Comparison of ENCODE assay signal across 11 cellular contexts in genomic region chr1:22447581-22448215, GRCh38. TPM values are rescaled to one million over a fixed set of nuclear protein-coding genes. Genes with fewer than 3 reads are reported as not detected.
DNase-seq lines count a peak whose midpoint lies in the region; ATAC-seq and TF ChIP-seq lines count a peak whose summit lies in the region.
"Had no signal": no experiment of that assay in that cellular context is flagged by ENCODE, and none has a peak within 500 bp of the region (broad histone marks: within the 10 kb centered on the region; RNA-seq: fewer than 3 reads in every experiment).

No MANE protein-coding gene starts in this region.

- TF ChIP-seq CTCF in fibroblast of lung (conservative IDR thresholded peaks at IDR 0.05 in 1 of 2, IDR thresholded peaks at IDR 0.05 in 1 of 2; ENCODE audit: low read depth in 1 of 2, low read length in 2 of 2) (no peak), parathyroid adenoma (IDR thresholded peaks at IDR 0.05) (no peak)

- no peaks in the 10 kb centered on the region for H4K20me1 ChIP-seq in fibroblast of lung (ENCODE audit: control insufficient read depth, extremely low read depth, insufficient read depth, low read length)

- H3K27ac ChIP-seq in fibroblast of lung (ENCODE audit: insufficient read depth, low read length) (peak overlapping the region; percentile 52), parathyroid adenoma (no peak overlapping the region)

- DNase-seq in EH (ENCODE audit: low read depth) (peak; percentile 92), SHP77 treated with DMSO at 0.1 percent for 48 hours (lab: John Stamatoyannopoulos, UW) (peak; percentile 35), fibroblast of lung (ENCODE audit: low read depth in 2 of 2) (peak; percentile 51 to 84), UCSD-AML1 (lab: John Stamatoyannopoulos, UW; ENCODE audit: unreplicated experiment) (no peak)
- DNase-seq in activated T-cell treated with anti-CD3 and anti-CD28 coated beads, Interleukin-2, amount 50 U/mL, for 1 hour = no peak
- DNase-seq: activated naive CD4-positive, alpha-beta T cell treated with anti-CD3 and anti-CD28 coated beads, Interleukin-2, amount 50 U/mL, for 16 hours; NCI-H1694; stimulated activated naive CD8-positive, alpha-beta T cell treated with anti-CD3 and anti-CD28 coated beads, Interleukin-15, amount 100 ng/mL, for 72 hours had no signal

- no peaks in the 10 kb centered on the region for H3K27me3 ChIP-seq in fibroblast of lung (ENCODE audit: control insufficient read depth, insufficient read depth, low read length)
- H3K27me3 ChIP-seq in parathyroid adenoma (ENCODE audit: control insufficient read depth, insufficient read depth, low read length) = no peaks in the 10 kb centered on the region

- H3K9me3 ChIP-seq in fibroblast of lung (ENCODE audit: control insufficient read depth, insufficient read depth, low read depth, low read length) = no peaks in the 10 kb centered on the region
- H3K9me3 ChIP-seq in parathyroid adenoma (ENCODE audit: control insufficient read depth, low read length) = no peaks in the 10 kb centered on the region

- no peak overlapping the region for H3K4me3 ChIP-seq in fibroblast of lung (replicated peaks in 1 of 4; ENCODE audit: control extremely low read depth in 1 of 4, insufficient read depth in 1 of 4, low read depth in 3 of 4, low read length in 4 of 4)
- H3K4me3 ChIP-seq in parathyroid adenoma (ENCODE audit: low read depth, low read length) = no peak overlapping the region

- H3K4me2 ChIP-seq in fibroblast of lung (ENCODE audit: extremely low read depth, insufficient read depth, low read length) (peak overlapping the region; percentile 69), parathyroid adenoma (ENCODE audit: low read length) (no peak overlapping the region)

- H3K36me3 ChIP-seq in fibroblast of lung (ENCODE audit: control insufficient read depth, insufficient read depth, low read length) = no peaks in the 10 kb centered on the region
- no peaks in the 10 kb centered on the region for H3K36me3 ChIP-seq in parathyroid adenoma (ENCODE audit: control insufficient read depth, insufficient read depth, low read length)

- H3K4me1 ChIP-seq in fibroblast of lung (ENCODE audit: control insufficient read depth, extremely low read depth, insufficient read depth, low read length) = peaks cover 5% of the 10 kb centered on the region
- H3K4me1 ChIP-seq in parathyroid adenoma = no peaks in the 10 kb centered on the region

- H3K79me2 ChIP-seq in fibroblast of lung (ENCODE audit: control insufficient read depth, insufficient read depth, low read length) (no peaks in the 10 kb centered on the region), parathyroid adenoma (no peaks in the 10 kb centered on the region)

- no peak for ATAC-seq in GM21528 (IDR thresholded peaks at IDR 0.05; ENCODE audit: low FRiP score, unreplicated experiment)
- no peak for ATAC-seq in HG02588 (IDR thresholded peaks at IDR 0.05; ENCODE audit: unreplicated experiment)
- ATAC-seq: stimulated activated naive CD8-positive, alpha-beta T cell treated with anti-CD3 and anti-CD28 coated beads, Interleukin-15, amount 100 ng/mL, for 72 hours had no signal

- H2AFZ ChIP-seq in fibroblast of lung (ENCODE audit: low read length) = no peak overlapping the region
- peak overlapping the region; percentile 64 for H2AFZ ChIP-seq in parathyroid adenoma

- no peak overlapping the region for H3K9ac ChIP-seq in fibroblast of lung (ENCODE audit: insufficient read depth, low read length)
- H3K9ac ChIP-seq in parathyroid adenoma = no peak overlapping the region

RNA-seq across cellular contexts. Expression of gene ZBTB40, which starts 4.0 kb away (rescaled TPM):
- 9.5 and 12.4 TPM in 2 replicates for total RNA-seq in fibroblast of lung
- 3.4 and 3.5 TPM in 2 replicates for polyA plus RNA-seq in fibroblast of lung
- polyA plus RNA-seq in fibroblast of lung (2012) = 4.3 and 4.6 TPM in 2 replicates
- 12.4 and 21.2 TPM in 2 replicates for polyA minus RNA-seq in fibroblast of lung (ENCODE audit: low replicate concordance)

Comparison
In these comparisons a context has a peak if more than half of its experiments do, and no peak if none do; other contexts are left out.
1. DNase-seq: peak in EH (single experiment), SHP77 treated with DMSO at 0.1 percent for 48 hours (single experiment) and fibroblast of lung (2 of 2); none in activated T-cell treated with anti-CD3 and anti-CD28 coated beads, Interleukin-2, amount 50 U/mL, for 1 hour (single experiment) and UCSD-AML1 (single experiment).